Comparison of ENCODE assay signal across 15 cellular contexts in genomic region chr1:5727191-5727590, GRCh38.
A peak's percentile ranks its signal among the peaks of the same experiment; 100 is the strongest.
DNase-seq lines count a peak whose midpoint lies in the region; ATAC-seq and TF ChIP-seq lines count a peak whose summit lies in the region.
"Had no signal": no experiment of that assay in that cellular context is flagged by ENCODE, and none has a peak within 500 bp of the region (broad histone marks: within the 10 kb centered on the region; RNA-seq: fewer than 3 reads in every experiment).

No MANE protein-coding gene starts in this region.

- peaks cover 23% of the 10 kb centered on the region for H3K4me1 Mint-ChIP-seq in Caco-2 (ENCODE audit: low read depth, unreplicated experiment)
- peaks cover 9% of the 10 kb centered on the region for H3K4me1 Mint-ChIP-seq in WTC11
- H3K4me1 Mint-ChIP-seq: CD4-positive, CD25-positive, alpha-beta regulatory T cell had no signal

- H3K4me3 ChIP-seq in BLaER1 treated with 17β-estradiol and CSF1 and Interleukin-3, amounts not matched to agents 10 nM and 100 nM, result no peak overlapping the region
- no peak overlapping the region for H3K4me3 ChIP-seq in Caco-2 (ENCODE audit: low read depth, low read length)
- H3K4me3 ChIP-seq in hepatocyte, result no peak overlapping the region
- H3K4me3 ChIP-seq in sigmoid colon, result no peak overlapping the region
- H3K4me3 ChIP-seq: A549 had no signal

- H2AFZ ChIP-seq in hepatocyte, result no peak overlapping the region

- no peaks in the 10 kb centered on the region; a peak in 1 of 22 replicates for H3K36me3 ChIP-seq in BLaER1 treated with 17β-estradiol and CSF1 and Interleukin-3, amounts not matched to agents 10 nM and 100 nM
- H3K36me3 ChIP-seq in Caco-2 (ENCODE audit: control insufficient read depth, insufficient read depth, low read length) (no peaks in the 10 kb centered on the region), hepatocyte (replicated peaks; ENCODE audit: insufficient read depth, low read depth) (no peaks in the 10 kb centered on the region), sigmoid colon (no peaks in the 10 kb centered on the region)
- H3K36me3 ChIP-seq: BE2C had no signal

- H3K4me3 Mint-ChIP-seq in Caco-2 (ENCODE audit: unreplicated experiment), result no peak overlapping the region
- no peak overlapping the region for H3K4me3 Mint-ChIP-seq in WTC11
- H3K4me3 Mint-ChIP-seq: CD4-positive, CD25-positive, alpha-beta regulatory T cell had no signal

- BruUV-seq in Caco-2 (replicated peaks; lab: Mats Ljungman, UMichigan), result no TSS peak

- H3K4me1 ChIP-seq in BLaER1 treated with 17β-estradiol and CSF1 and Interleukin-3, amounts not matched to agents 10 nM and 100 nM, result peaks cover 0 to 41% (median 26%) of the 10 kb centered on the region in 10 experiments; a peak in 14 of 20 replicates
- H3K4me1 ChIP-seq in Caco-2 (peaks cover 48% of the 10 kb centered on the region), hepatocyte (ENCODE audit: insufficient read depth) (peaks cover 20% of the 10 kb centered on the region), sigmoid colon (peaks cover 0 to 10% (median 5%) of the 10 kb centered on the region in 4 donors)
- H3K4me1 ChIP-seq: A549, BE2C had no signal

- no peaks in the 10 kb centered on the region for H3K79me2 ChIP-seq in hepatocyte

- H3K36me3 Mint-ChIP-seq in Caco-2 (ENCODE audit: insufficient read depth, unreplicated experiment) (no peaks in the 10 kb centered on the region), WTC11 (peaks cover 8% of the 10 kb centered on the region)
- H3K36me3 Mint-ChIP-seq: CD4-positive, CD25-positive, alpha-beta regulatory T cell had no signal

- no peak for ATAC-seq in stimulated activated naive CD8-positive, alpha-beta T cell treated with anti-CD3 and anti-CD28 coated beads, Interleukin-15, Interleukin-2, amounts not matched to agents 100 U/mL and 50 U/mL, for 24 hours
- ATAC-seq in WTC11 (no peak), HG02610 (IDR thresholded peaks at IDR 0.05; ENCODE audit: unreplicated experiment) (no peak)
- ATAC-seq: A549, HCT116 had no signal

- H3K27ac ChIP-seq in BLaER1 treated with 17β-estradiol and CSF1 and Interleukin-3, amounts not matched to agents 10 nM and 100 nM, result no peak overlapping the region
- H3K27ac ChIP-seq in hepatocyte, result peak overlapping the region; percentile 86
- no peak overlapping the region for H3K27ac ChIP-seq in sigmoid colon
- H3K27ac ChIP-seq: A549, HL-60 had no signal

- POLR2A ChIA-PET in Caco-2 (lab: Charles Lee) (no interaction called here), WTC11 (lab: Charles Lee) (interaction anchor here (0.6 kb wide), 1 partner anchor 1891 kb away, joined by 4 read pairs; no protein-coding TSS in a partner anchor)

- H3K9ac ChIP-seq in BLaER1 treated with 17β-estradiol and CSF1 and Interleukin-3, amounts not matched to agents 10 nM and 100 nM, result no peak overlapping the region

- TF ChIP-seq EP300 in sigmoid colon (IDR thresholded peaks at IDR 0.05), result no peak

- CTCF ChIA-PET in Caco-2 (lab: Charles Lee) (interaction anchor here (1.5 to 2.4 kb wide), 2 partner anchors 9 to 18 kb away, joined by 5 to 17 read pairs; no protein-coding TSS in a partner anchor), WTC11 (lab: Charles Lee) (interaction anchor here (1.5 to 3.7 kb wide), 2 partner anchors 18 to 25 kb away, joined by 4 to 27 read pairs; no protein-coding TSS in a partner anchor)

- no peaks in the 10 kb centered on the region for H3K27me3 Mint-ChIP-seq in Caco-2 (ENCODE audit: insufficient read depth, unreplicated experiment)
- no peaks in the 10 kb centered on the region for H3K27me3 Mint-ChIP-seq in WTC11 (ENCODE audit: low read depth)

- TF ChIP-seq POLR2A in sigmoid colon (IDR thresholded peaks at IDR 0.05), result no peak

- H3K9me3 ChIP-seq in BLaER1 treated with 17β-estradiol and CSF1 and Interleukin-3, amounts not matched to agents 10 nM and 100 nM (replicated peaks in 1 of 11), result peaks cover 9 to 20% (median 15%) of the 10 kb centered on the region in 11 experiments
- H3K9me3 ChIP-seq in Caco-2 (no peaks in the 10 kb centered on the region; the same call in 1 of the 2 replicates), hepatocyte (ENCODE audit: low read depth) (no peaks in the 10 kb centered on the region), sigmoid colon (no peaks in the 10 kb centered on the region)
- H3K9me3 ChIP-seq: A549, BE2C had no signal

- no peaks in the 10 kb centered on the region for H4K20me1 ChIP-seq in BLaER1 treated with 17β-estradiol and CSF1 and Interleukin-3, amounts not matched to agents 10 nM and 100 nM
- no peaks in the 10 kb centered on the region for H4K20me1 ChIP-seq in hepatocyte (ENCODE audit: insufficient read depth, poor library complexity, severe bottlenecking)

- H3K27me3 ChIP-seq in BLaER1 treated with 17β-estradiol and CSF1 and Interleukin-3, amounts not matched to agents 10 nM and 100 nM, result no peaks in the 10 kb centered on the region
- H3K27me3 ChIP-seq in Caco-2 (replicated peaks; ENCODE audit: control insufficient read depth, insufficient read depth, low read length) (no peaks in the 10 kb centered on the region), hepatocyte (no peaks in the 10 kb centered on the region), sigmoid colon (no peaks in the 10 kb centered on the region)
- H3K27me3 ChIP-seq: BE2C had no signal

- H3K9me2 ChIP-seq in hepatocyte (replicated peaks; ENCODE audit: insufficient read depth), result no peaks in the 10 kb centered on the region

- TF ChIP-seq CTCF in Caco-2 (IDR thresholded peaks at IDR 0.05; ENCODE audit: insufficient read depth in 1 of 2, low read depth in 1 of 2, low read length in 1 of 2, severe bottlenecking in 1 of 2, unreplicated experiment in 1 of 2), result no peak
- TF ChIP-seq CTCF in hepatocyte (IDR thresholded peaks at IDR 0.05; ENCODE audit: poor library complexity), result no peak
- no peak for TF ChIP-seq CTCF in sigmoid colon (IDR thresholded peaks at IDR 0.05)
- TF ChIP-seq CTCF in WTC11 (IDR thresholded peaks at IDR 0.05), result no peak

- intact Hi-C loops in Caco-2 (cut with micrococcal nuclease; ENCODE audit: unreplicated experiment) (no loop called here), sigmoid colon (cut with DNase I) (no loop called here)

- peak overlapping the region in 7 of 11 experiments; percentile 21 to 60 (median 33); a peak in 12 of 22 replicates for H3K4me2 ChIP-seq in BLaER1 treated with 17β-estradiol and CSF1 and Interleukin-3, amounts not matched to agents 10 nM and 100 nM
- H3K4me2 ChIP-seq in hepatocyte, result no peak overlapping the region
- H3K4me2 ChIP-seq: A549 had no signal

- H3K27ac Mint-ChIP-seq in Caco-2 (ENCODE audit: unreplicated experiment) (peak overlapping the region; percentile 72), WTC11 (no peak overlapping the region)
- H3K27ac Mint-ChIP-seq: CD4-positive, CD25-positive, alpha-beta regulatory T cell had no signal

- no peak for DNase-seq in Caco-2
- DNase-seq in hepatocyte (ENCODE audit: low spot score), result no peak
- peak; percentile 35 for DNase-seq in sigmoid colon
- DNase-seq in stimulated activated naive CD8-positive, alpha-beta T cell treated with anti-CD3 and anti-CD28 coated beads, Interleukin-15, Interleukin-2, amounts not matched to agents 100 U/mL and 50 U/mL, for 24 hours, result no peak
- DNase-seq in WTC11 (ENCODE audit: low spot score), result no peak
- DNase-seq: BE2C; Calu3; CD4-positive, CD25-positive, alpha-beta regulatory T cell; DMS 273 treated with DMSO at 0.1 percent for 48 hours; EL had no signal

- H3K9me3 Mint-ChIP-seq in Caco-2 (ENCODE audit: unreplicated experiment) (peaks cover 11% of the 10 kb centered on the region), WTC11 (peaks cover 25% of the 10 kb centered on the region)

TF ChIP-seq in WTC11, 78 proteins besides CTCF, POLR2A, EP300 and RAD21 (continues in another document):
- no peak for TF ChIP-seq ZNF138 (CRISPR knock-in tag; conservative IDR thresholded peaks at IDR 0.05)
- no peak for TF ChIP-seq TEAD1 (CRISPR knock-in tag; IDR thresholded peaks at IDR 0.05)
- no peak for TF ChIP-seq ZNF281 (CRISPR knock-in tag; IDR thresholded peaks at IDR 0.05)
- no peak for TF ChIP-seq PRRX2 (CRISPR knock-in tag; IDR thresholded peaks at IDR 0.05)
- no peak for TF ChIP-seq ESRRA (CRISPR knock-in tag; IDR thresholded peaks at IDR 0.05; ENCODE audit: borderline replicate concordance)
- TF ChIP-seq ZNF232 (CRISPR knock-in tag; IDR thresholded peaks at IDR 0.05), result no peak
- TF ChIP-seq ATF2 (CRISPR knock-in tag; IDR thresholded peaks at IDR 0.05; ENCODE audit: borderline replicate concordance, low read depth), result no peak
